In the genomic region with DNA sequence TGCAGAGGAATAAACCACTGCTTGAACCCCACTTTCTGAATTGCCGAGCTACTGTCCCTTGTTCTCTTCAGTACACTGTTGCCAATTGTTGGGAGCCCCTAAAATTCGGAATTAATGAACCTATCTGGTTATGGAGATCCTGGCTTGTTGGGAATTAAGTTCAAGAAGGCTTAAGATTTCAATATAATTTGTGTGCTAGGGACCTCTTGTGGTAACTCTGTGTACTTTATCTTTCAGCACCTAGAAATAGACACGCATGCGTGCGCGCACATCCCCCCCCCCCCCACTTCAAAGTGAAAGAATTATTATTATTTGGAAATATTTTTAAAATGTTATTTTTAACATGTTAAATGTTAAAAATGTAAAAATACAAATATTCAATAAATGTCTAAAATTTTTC, we compare ENCODE assay signal across 8 cellular contexts. TPM values are rescaled to one million over a fixed set of nuclear protein-coding genes. Genes with fewer than 3 reads are reported as not detected.
A peak's percentile ranks its signal among the peaks of the same experiment; 100 is the strongest.
DNase-seq lines count a peak whose midpoint lies in the region; ATAC-seq and TF ChIP-seq lines count a peak whose summit lies in the region.

No MANE protein-coding gene starts in this region.

- no peaks in the 10 kb centered on the region for H4K20me1 ChIP-seq in mammary epithelial cell (ENCODE audit: insufficient read depth, low read length)

- H3K9me3 Mint-ChIP-seq in activated naive CD4-positive, alpha-beta T cell treated with anti-CD3 and anti-CD28 coated beads, Interleukin-2, amount 10 ng/mL, durations not matched to agents 7 days and 5 days = no peaks in the 10 kb centered on the region

- no peak overlapping the region for H3K4me2 ChIP-seq in mammary epithelial cell (ENCODE audit: insufficient read depth, low read depth, low read length)

- H3K4me3 ChIP-seq in AG04450 (ENCODE audit: low read depth, low read length) (no peak overlapping the region), mammary epithelial cell (replicated peaks in 1 of 3; ENCODE audit: insufficient read depth in 1 of 3, low read depth in 2 of 3, low read length in 3 of 3) (no peak overlapping the region), left lung (no peak overlapping the region)

- H3K9me3 ChIP-seq in AG04450 (ENCODE audit: control insufficient read depth, insufficient read depth, low read length) (peaks cover 5% of the 10 kb centered on the region; the same call in 1 of the 2 replicates), mammary epithelial cell (replicated peaks; ENCODE audit: insufficient read depth, low read length) (no peaks in the 10 kb centered on the region), left lung (no peaks in the 10 kb centered on the region)

- H3K79me2 ChIP-seq in mammary epithelial cell (ENCODE audit: insufficient read depth, low read length) = no peaks in the 10 kb centered on the region

- CTCF ChIA-PET in AG04450 (lab: Charles Lee) = interaction anchor here (0.7 to 2.7 kb wide), 13 partner anchors 13 to 317 kb away, joined by 3 to 26 read pairs (median 5); a partner anchor contains a TSS
- CTCF ChIA-PET in mammary epithelial cell (lab: Charles Lee; ENCODE audit: low non-redundant PET) = no interaction called here
- CTCF ChIA-PET in activated naive CD4-positive, alpha-beta T cell treated with anti-CD3 and anti-CD28 coated beads, Interleukin-2, amount 10 ng/mL, durations not matched to agents 7 days and 5 days (lab: Charles Lee) = interaction anchor here (0.8 to 2.1 kb wide), 9 partner anchors 10 to 1017 kb away, joined by 3 to 13 read pairs (median 3); no protein-coding TSS in a partner anchor

- H3K27me3 ChIP-seq in AG04450 (ENCODE audit: control insufficient read depth, insufficient read depth, low read length) = no peaks in the 10 kb centered on the region
- no peaks in the 10 kb centered on the region for H3K27me3 ChIP-seq in mammary epithelial cell (ENCODE audit: insufficient read depth, low read length)
- no peaks in the 10 kb centered on the region for H3K27me3 ChIP-seq in left lung

- no peaks in the 10 kb centered on the region for H3K36me3 Mint-ChIP-seq in activated naive CD4-positive, alpha-beta T cell treated with anti-CD3 and anti-CD28 coated beads, Interleukin-2, amount 10 ng/mL, durations not matched to agents 7 days and 5 days

- H3K27ac ChIP-seq in AG04450 (ENCODE audit: low read depth, low read length) (no peak overlapping the region), mammary epithelial cell (ENCODE audit: insufficient read depth, low read depth, low read length) (no peak overlapping the region), left lung (no peak overlapping the region)

- peak; percentile 66 for ATAC-seq in left lung
- no peak for ATAC-seq in GM21825 (IDR thresholded peaks at IDR 0.05; ENCODE audit: unreplicated experiment)

- H3K4me1 ChIP-seq in mammary epithelial cell (ENCODE audit: insufficient read depth, low read length) (peaks cover 5% of the 10 kb centered on the region), left lung (no peaks in the 10 kb centered on the region)

- in situ Hi-C loops in mammary epithelial cell (cut with MboI; ENCODE audit: low sequenced_read_pairs in 2 of 2) = loop anchor here (5.0 to 25.0 kb wide), 4 partner anchors 242 to 1032 kb away; no protein-coding TSS in a partner anchor

- intact Hi-C loops in mammary epithelial cell (cut with micrococcal nuclease) (loop anchor here (1.0 to 10.0 kb wide), 3 partner anchors 203 to 1015 kb away; no protein-coding TSS in a partner anchor), left lung (cut with DNase I) (no loop called here)

- 0% methylated on average over 6 of the region's 6 CpGs for WGBS in mammary epithelial cell (ENCODE audit: low coverage, missing lambda C conversion rate)

- H3K36me3 ChIP-seq in mammary epithelial cell (ENCODE audit: insufficient read depth, low read length) (no peaks in the 10 kb centered on the region), left lung (no peaks in the 10 kb centered on the region)

- no peak overlapping the region for H3K4me3 Mint-ChIP-seq in activated naive CD4-positive, alpha-beta T cell treated with anti-CD3 and anti-CD28 coated beads, Interleukin-2, amount 10 ng/mL, durations not matched to agents 7 days and 5 days

- no peak overlapping the region for H3K9ac ChIP-seq in mammary epithelial cell (ENCODE audit: insufficient read depth, low read length)

- no TSS peak for BruUV-seq in mammary epithelial cell (replicated peaks; lab: Mats Ljungman, UMichigan)

- POLR2A ChIA-PET in AG04450 (lab: Yijun Ruan, JAX) = no interaction called here

- dilution Hi-C loops in mammary epithelial cell (cut with HindIII; ENCODE audit: low sequenced_read_pairs) = no loop called here

- no peak overlapping the region for H3K27ac Mint-ChIP-seq in activated naive CD4-positive, alpha-beta T cell treated with anti-CD3 and anti-CD28 coated beads, Interleukin-2, amount 10 ng/mL, durations not matched to agents 7 days and 5 days

- DNase-seq in AG04450 (ENCODE audit: low read depth, low spot score) (peak; percentile 18), NCI-H526 treated with DMSO at 0.1 percent for 48 hours (lab: John Stamatoyannopoulos, UW) (peak; percentile 12), mammary epithelial cell (peak; percentile 45), left lung (no peak), NCI-H774 (lab: John Stamatoyannopoulos, UW) (no peak)
- DNase-seq in activated naive CD4-positive, alpha-beta T cell treated with anti-CD3 and anti-CD28 coated beads, Interleukin-2, amount 10 ng/mL, durations not matched to agents 7 days and 5 days = no peak

- no peak overlapping the region for H2AFZ ChIP-seq in mammary epithelial cell (ENCODE audit: low read depth, low read length)

- TF ChIP-seq CTCF in AG04450 (IDR thresholded peaks at IDR 0.05; ENCODE audit: low read depth, low read length) (peak; percentile 66), GM12872 (IDR thresholded peaks at IDR 0.05; ENCODE audit: insufficient read depth, low read depth, low read length) (peak; percentile 44; the same call in 1 of the 3 replicates), mammary epithelial cell (conservative IDR thresholded peaks at IDR 0.05 in 1 of 2, IDR thresholded peaks at IDR 0.05 in 1 of 2; ENCODE audit: extremely low read depth in 1 of 2, insufficient read depth in 1 of 2, low read depth in 1 of 2, low read length in 2 of 2) (peak; percentile 43 to 57), left lung (IDR thresholded peaks at IDR 0.05) (peak; percentile 31 to 47)

- peaks cover 8% of the 10 kb centered on the region for H3K27me3 Mint-ChIP-seq in activated naive CD4-positive, alpha-beta T cell treated with anti-CD3 and anti-CD28 coated beads, Interleukin-2, amount 10 ng/mL, durations not matched to agents 7 days and 5 days

- no peaks in the 10 kb centered on the region for H3K4me1 Mint-ChIP-seq in activated naive CD4-positive, alpha-beta T cell treated with anti-CD3 and anti-CD28 coated beads, Interleukin-2, amount 10 ng/mL, durations not matched to agents 7 days and 5 days

RNA-seq across cellular contexts. Expression of a gene that starts 53.3 kb away (rescaled TPM):
- polyA plus RNA-seq in AG04450 (2011; rRNA removed) (0.05 TPM in 1 of 2 replicates, not detected in the other), mammary epithelial cell (7.0 TPM)
- polyA minus RNA-seq in AG04450 (2011; rRNA and poly(A)+ RNA removed) = not detected in 2 replicates
- total RNA-seq in mammary epithelial cell (10 to 100 TPM; 24.5 to 25.5 TPM), left lung (1 to 10 TPM in 1 of 2 donors, under 1 TPM in 1; 0.81 to 2.7 TPM)
- 7.2 TPM for polyA minus RNA-seq in mammary epithelial cell

Comparison
In these comparisons a context has a peak if more than half of its experiments do, and no peak if none do; other contexts are left out.
1. DNase-seq: peak in AG04450 (single experiment), NCI-H526 treated with DMSO at 0.1 percent for 48 hours (single experiment) and mammary epithelial cell (single experiment); none in left lung (0 of 2), NCI-H774 (single experiment) and activated naive CD4-positive, alpha-beta T cell treated with anti-CD3 and anti-CD28 coated beads, Interleukin-2, amount 10 ng/mL, durations not matched to agents 7 days and 5 days (single experiment).
2. RNA of a gene that starts 53.3 kb away (total RNA-seq): 24.5 to 25.5 TPM in mammary epithelial cell; 0.81 to 2.7 TPM in left lung; every median in the first group is over 4 times any median in the second.
3. Peak in every context shown above with its lines, with median percentiles within 50 percentile points of each other: CTCF ChIP-seq.